Comparison of ENCODE assay signal across 1 cellular context in the genomic region with DNA sequence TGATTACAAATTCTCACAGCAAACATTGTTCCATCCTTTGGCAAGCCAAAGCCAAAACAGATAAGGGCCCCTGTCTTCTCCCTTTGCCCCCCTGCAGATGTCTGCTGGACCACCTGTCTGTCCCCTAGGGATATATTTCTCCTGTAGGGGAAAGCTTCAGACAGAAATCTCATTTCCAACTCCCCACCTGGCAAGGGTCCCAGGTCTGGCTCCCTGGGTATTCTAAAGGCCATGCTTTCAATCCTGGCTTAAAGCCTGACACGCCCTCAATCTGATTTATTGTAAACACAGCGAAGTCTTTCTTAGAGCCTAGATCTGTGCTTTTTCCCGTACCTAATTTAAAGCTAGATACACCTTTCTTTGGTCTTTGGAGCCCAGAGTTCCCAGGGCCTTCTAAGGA.
TF ChIP-seq lines count a peak whose summit lies in the region.

No MANE protein-coding gene starts in this region.

TF ChIP-seq in HepG2, 621 proteins besides CTCF, POLR2A, EP300 and RAD21 (continued from another document):
- TF ChIP-seq, protein P1, sequence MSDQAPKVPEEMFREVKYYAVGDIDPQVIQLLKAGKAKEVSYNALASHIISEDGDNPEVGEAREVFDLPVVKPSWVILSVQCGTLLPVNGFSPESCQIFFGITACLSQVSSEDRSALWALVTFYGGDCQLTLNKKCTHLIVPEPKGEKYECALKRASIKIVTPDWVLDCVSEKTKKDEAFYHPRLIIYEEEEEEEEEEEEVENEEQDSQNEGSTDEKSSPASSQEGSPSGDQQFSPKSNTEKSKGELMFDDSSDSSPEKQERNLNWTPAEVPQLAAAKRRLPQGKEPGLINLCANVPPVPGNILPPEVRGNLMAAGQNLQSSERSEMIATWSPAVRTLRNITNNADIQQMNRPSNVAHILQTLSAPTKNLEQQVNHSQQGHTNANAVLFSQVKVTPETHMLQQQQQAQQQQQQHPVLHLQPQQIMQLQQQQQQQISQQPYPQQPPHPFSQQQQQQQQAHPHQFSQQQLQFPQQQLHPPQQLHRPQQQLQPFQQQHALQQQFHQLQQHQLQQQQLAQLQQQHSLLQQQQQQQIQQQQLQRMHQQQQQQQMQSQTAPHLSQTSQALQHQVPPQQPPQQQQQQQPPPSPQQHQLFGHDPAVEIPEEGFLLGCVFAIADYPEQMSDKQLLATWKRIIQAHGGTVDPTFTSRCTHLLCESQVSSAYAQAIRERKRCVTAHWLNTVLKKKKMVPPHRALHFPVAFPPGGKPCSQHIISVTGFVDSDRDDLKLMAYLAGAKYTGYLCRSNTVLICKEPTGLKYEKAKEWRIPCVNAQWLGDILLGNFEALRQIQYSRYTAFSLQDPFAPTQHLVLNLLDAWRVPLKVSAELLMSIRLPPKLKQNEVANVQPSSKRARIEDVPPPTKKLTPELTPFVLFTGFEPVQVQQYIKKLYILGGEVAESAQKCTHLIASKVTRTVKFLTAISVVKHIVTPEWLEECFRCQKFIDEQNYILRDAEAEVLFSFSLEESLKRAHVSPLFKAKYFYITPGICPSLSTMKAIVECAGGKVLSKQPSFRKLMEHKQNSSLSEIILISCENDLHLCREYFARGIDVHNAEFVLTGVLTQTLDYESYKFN (CRISPR knock-in tag; conservative IDR thresholded peaks at IDR 0.05): no peak
- TF ChIP-seq ZNF10 (CRISPR knock-in tag; IDR thresholded peaks at IDR 0.05; ENCODE audit: borderline replicate concordance, low read depth) (no peak), KAT7 (CRISPR knock-in tag; IDR thresholded peaks at IDR 0.05; ENCODE audit: borderline replicate concordance) (no peak), JUNB (CRISPR knock-in tag; IDR thresholded peaks at IDR 0.05; ENCODE audit: borderline replicate concordance) (no peak), ZZZ3 (CRISPR knock-in tag; IDR thresholded peaks at IDR 0.05; ENCODE audit: borderline replicate concordance) (no peak), ZSCAN22 (CRISPR knock-in tag; IDR thresholded peaks at IDR 0.05) (no peak), ZNF850 (CRISPR knock-in tag; conservative IDR thresholded peaks at IDR 0.05) (no peak)
- TF ChIP-seq, protein P2, sequence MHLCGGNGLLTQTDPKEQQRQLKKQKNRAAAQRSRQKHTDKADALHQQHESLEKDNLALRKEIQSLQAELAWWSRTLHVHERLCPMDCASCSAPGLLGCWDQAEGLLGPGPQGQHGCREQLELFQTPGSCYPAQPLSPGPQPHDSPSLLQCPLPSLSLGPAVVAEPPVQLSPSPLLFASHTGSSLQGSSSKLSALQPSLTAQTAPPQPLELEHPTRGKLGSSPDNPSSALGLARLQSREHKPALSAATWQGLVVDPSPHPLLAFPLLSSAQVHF (CRISPR knock-in tag; IDR thresholded peaks at IDR 0.05): no peak
- TF ChIP-seq, protein P3, sequence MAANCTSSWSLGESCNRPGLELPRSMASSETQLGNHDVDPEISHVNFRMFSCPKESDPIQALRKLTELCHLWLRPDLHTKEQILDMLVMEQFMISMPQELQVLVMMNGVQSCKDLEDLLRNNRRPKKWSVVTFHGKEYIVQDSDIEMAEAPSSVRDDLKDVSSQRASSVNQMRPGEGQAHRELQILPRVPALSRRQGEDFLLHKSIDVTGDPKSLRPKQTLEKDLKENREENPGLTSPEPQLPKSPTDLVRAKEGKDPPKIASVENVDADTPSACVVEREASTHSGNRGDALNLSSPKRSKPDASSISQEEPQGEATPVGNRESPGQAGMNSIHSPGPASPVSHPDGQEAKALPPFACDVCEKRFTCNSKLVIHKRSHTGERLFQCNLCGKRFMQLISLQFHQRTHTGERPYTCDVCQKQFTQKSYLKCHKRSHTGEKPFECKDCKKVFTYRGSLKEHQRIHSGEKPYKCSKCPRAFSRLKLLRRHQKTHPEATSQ (CRISPR knock-in tag; IDR thresholded peaks at IDR 0.05; ENCODE audit: borderline replicate concordance): no peak
- TF ChIP-seq, protein P4, sequence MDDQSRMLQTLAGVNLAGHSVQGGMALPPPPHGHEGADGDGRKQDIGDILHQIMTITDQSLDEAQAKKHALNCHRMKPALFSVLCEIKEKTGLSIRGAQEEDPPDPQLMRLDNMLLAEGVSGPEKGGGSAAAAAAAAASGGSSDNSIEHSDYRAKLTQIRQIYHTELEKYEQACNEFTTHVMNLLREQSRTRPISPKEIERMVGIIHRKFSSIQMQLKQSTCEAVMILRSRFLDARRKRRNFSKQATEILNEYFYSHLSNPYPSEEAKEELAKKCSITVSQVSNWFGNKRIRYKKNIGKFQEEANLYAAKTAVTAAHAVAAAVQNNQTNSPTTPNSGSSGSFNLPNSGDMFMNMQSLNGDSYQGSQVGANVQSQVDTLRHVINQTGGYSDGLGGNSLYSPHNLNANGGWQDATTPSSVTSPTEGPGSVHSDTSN (CRISPR knock-in tag; IDR thresholded peaks at IDR 0.05; ENCODE audit: borderline replicate concordance): no peak
- TF ChIP-seq, protein P5, sequence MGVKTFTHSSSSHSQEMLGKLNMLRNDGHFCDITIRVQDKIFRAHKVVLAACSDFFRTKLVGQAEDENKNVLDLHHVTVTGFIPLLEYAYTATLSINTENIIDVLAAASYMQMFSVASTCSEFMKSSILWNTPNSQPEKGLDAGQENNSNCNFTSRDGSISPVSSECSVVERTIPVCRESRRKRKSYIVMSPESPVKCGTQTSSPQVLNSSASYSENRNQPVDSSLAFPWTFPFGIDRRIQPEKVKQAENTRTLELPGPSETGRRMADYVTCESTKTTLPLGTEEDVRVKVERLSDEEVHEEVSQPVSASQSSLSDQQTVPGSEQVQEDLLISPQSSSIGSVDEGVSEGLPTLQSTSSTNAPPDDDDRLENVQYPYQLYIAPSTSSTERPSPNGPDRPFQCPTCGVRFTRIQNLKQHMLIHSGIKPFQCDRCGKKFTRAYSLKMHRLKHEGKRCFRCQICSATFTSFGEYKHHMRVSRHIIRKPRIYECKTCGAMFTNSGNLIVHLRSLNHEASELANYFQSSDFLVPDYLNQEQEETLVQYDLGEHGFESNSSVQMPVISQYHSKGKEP (CRISPR knock-in tag; IDR thresholded peaks at IDR 0.05): no peak
- TF ChIP-seq, protein P6, sequence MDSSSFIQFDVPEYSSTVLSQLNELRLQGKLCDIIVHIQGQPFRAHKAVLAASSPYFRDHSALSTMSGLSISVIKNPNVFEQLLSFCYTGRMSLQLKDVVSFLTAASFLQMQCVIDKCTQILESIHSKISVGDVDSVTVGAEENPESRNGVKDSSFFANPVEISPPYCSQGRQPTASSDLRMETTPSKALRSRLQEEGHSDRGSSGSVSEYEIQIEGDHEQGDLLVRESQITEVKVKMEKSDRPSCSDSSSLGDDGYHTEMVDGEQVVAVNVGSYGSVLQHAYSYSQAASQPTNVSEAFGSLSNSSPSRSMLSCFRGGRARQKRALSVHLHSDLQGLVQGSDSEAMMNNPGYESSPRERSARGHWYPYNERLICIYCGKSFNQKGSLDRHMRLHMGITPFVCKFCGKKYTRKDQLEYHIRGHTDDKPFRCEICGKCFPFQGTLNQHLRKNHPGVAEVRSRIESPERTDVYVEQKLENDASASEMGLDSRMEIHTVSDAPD (CRISPR knock-in tag; IDR thresholded peaks at IDR 0.05): no peak
- TF ChIP-seq, protein P7, sequence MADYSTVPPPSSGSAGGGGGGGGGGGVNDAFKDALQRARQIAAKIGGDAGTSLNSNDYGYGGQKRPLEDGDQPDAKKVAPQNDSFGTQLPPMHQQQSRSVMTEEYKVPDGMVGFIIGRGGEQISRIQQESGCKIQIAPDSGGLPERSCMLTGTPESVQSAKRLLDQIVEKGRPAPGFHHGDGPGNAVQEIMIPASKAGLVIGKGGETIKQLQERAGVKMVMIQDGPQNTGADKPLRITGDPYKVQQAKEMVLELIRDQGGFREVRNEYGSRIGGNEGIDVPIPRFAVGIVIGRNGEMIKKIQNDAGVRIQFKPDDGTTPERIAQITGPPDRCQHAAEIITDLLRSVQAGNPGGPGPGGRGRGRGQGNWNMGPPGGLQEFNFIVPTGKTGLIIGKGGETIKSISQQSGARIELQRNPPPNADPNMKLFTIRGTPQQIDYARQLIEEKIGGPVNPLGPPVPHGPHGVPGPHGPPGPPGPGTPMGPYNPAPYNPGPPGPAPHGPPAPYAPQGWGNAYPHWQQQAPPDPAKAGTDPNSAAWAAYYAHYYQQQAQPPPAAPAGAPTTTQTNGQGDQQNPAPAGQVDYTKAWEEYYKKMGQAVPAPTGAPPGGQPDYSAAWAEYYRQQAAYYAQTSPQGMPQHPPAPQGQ (CRISPR knock-in tag; IDR thresholded peaks at IDR 0.05; ENCODE audit: borderline replicate concordance): no peak
